17 cellular contexts compared by ENCODE assay signal in genomic region chr2:190353537-190353899, GRCh38. TPM values are rescaled to one million over a fixed set of nuclear protein-coding genes. Genes with fewer than 3 reads are reported as not detected.
DNase-seq lines count a peak whose midpoint lies in the region; ATAC-seq and TF ChIP-seq lines count a peak whose summit lies in the region.
"Had no signal": no experiment of that assay in that cellular context is flagged by ENCODE, and none has a peak within 500 bp of the region (broad histone marks: within the 10 kb centered on the region; RNA-seq: fewer than 3 reads in every experiment).

No MANE protein-coding gene starts in this region.

- TF ChIP-seq CTCF in KMS-11 (conservative IDR thresholded peaks at IDR 0.05; ENCODE audit: low read depth, low read length) (no peak), right lobe of liver (IDR thresholded peaks at IDR 0.05) (no peak), HFFc6 (IDR thresholded peaks at IDR 0.05) (no peak)

- no peak overlapping the region for H3K27ac Mint-ChIP-seq in HFFc6
- H3K27ac Mint-ChIP-seq: activated T-helper 1 cell treated with anti-CD3 and anti-CD28 coated beads, Interleukin-12 subunit alpha, Interleukin-12 subunit beta, Interleukin-2, Interleukin-4 antibody, amounts not matched to agents 30 ng/mL and 10 ng/mL and 1 ng/mL, durations not matched to agents 14 hours and 24 hours and 36 hours; GM23338; stimulated activated memory B cell treated with anti-CD40 and anti-IgM and Interleukin-4, amounts not matched to agents 10 μg/mL and 1 μg/mL and 100 μg/mL, for 72 hours; T-helper 2 cell treated with Interferon-gamma antibody and Interleukin-4, amounts not matched to agents 5 μg/mL and 100 μg/mL, for 36 hours had no signal

- 0 out of 2 replicates have a peak overlapping the region, but pooled peaks have one; percentile 16 for H2AFZ ChIP-seq in KMS-11 (ENCODE audit: low read depth)
- H2AFZ ChIP-seq: GM23338 had no signal

- no peaks in the 10 kb centered on the region for H3K27me3 Mint-ChIP-seq in HFFc6 (ENCODE audit: insufficient read depth)
- H3K27me3 Mint-ChIP-seq: progenitor cell of endocrine pancreas; stimulated activated memory B cell treated with anti-CD40 and anti-IgM and Interleukin-4, amounts not matched to agents 10 μg/mL and 1 μg/mL and 100 μg/mL, for 72 hours had no signal

- H3K9ac ChIP-seq in KMS-11 = no peak overlapping the region
- no peak overlapping the region for H3K9ac ChIP-seq in skeletal muscle tissue (ENCODE audit: low read depth in 1 of 3, low read length in 3 of 3)

- H3K27me3 ChIP-seq in KMS-11 (ENCODE audit: insufficient read depth, low read depth) (no peaks in the 10 kb centered on the region), right lobe of liver (no peaks in the 10 kb centered on the region), skeletal muscle tissue (ENCODE audit: control insufficient read depth in 3 of 3, insufficient read depth in 3 of 3, low read length in 3 of 3) (no peaks in the 10 kb centered on the region)

- no peaks in the 10 kb centered on the region for H3K9me3 Mint-ChIP-seq in HFFc6
- H3K9me3 Mint-ChIP-seq: activated T-helper 1 cell treated with anti-CD3 and anti-CD28 coated beads, Interleukin-12 subunit alpha, Interleukin-12 subunit beta, Interleukin-2, Interleukin-4 antibody, amounts not matched to agents 30 ng/mL and 10 ng/mL and 1 ng/mL, durations not matched to agents 14 hours and 24 hours and 36 hours; GM23338; stimulated activated memory B cell treated with anti-CD40 and anti-IgM and Interleukin-4, amounts not matched to agents 10 μg/mL and 1 μg/mL and 100 μg/mL, for 72 hours; T-helper 2 cell treated with Interferon-gamma antibody and Interleukin-4, amounts not matched to agents 5 μg/mL and 100 μg/mL, for 36 hours had no signal

- H3K4me3 ChIP-seq in KMS-11 (IDR thresholded peaks at IDR 0.05; ENCODE audit: insufficient read depth, low read depth, low read length) = no peak overlapping the region
- no peak overlapping the region for H3K4me3 ChIP-seq in right lobe of liver
- H3K4me3 ChIP-seq in skeletal muscle tissue (ENCODE audit: low read length in 3 of 3) = no peak overlapping the region
- H3K4me3 ChIP-seq: GM23338 had no signal

- no peaks in the 10 kb centered on the region for H4K20me1 ChIP-seq in KMS-11 (ENCODE audit: insufficient read depth)

- ATAC-seq in right lobe of liver = no peak
- ATAC-seq in HG03571 (IDR thresholded peaks at IDR 0.05; ENCODE audit: unreplicated experiment) = no peak
- ATAC-seq: GM23338; stimulated activated memory B cell treated with anti-CD40 and anti-IgM and Interleukin-4, amounts not matched to agents 10 μg/mL and 1 μg/mL and 100 μg/mL, for 72 hours had no signal

- no peaks in the 10 kb centered on the region for H3K36me3 ChIP-seq in KMS-11 (ENCODE audit: insufficient read depth)
- no peaks in the 10 kb centered on the region for H3K36me3 ChIP-seq in right lobe of liver
- H3K36me3 ChIP-seq in skeletal muscle tissue (ENCODE audit: control insufficient read depth in 3 of 3, insufficient read depth in 3 of 3, low read length in 3 of 3) = no peaks in the 10 kb centered on the region

- no peaks in the 10 kb centered on the region for H3K9me3 ChIP-seq in right lobe of liver
- H3K9me3 ChIP-seq in skeletal muscle tissue (ENCODE audit: control insufficient read depth in 3 of 3, low read length in 3 of 3) = no peaks in the 10 kb centered on the region

- 0 out of 2 replicates have a peak overlapping the region, but pooled peaks have one; percentile 7 for H3K4me2 ChIP-seq in KMS-11
- H3K4me2 ChIP-seq: GM23338 had no signal

- H3K4me1 Mint-ChIP-seq in HFFc6 (ENCODE audit: low read depth) = no peaks in the 10 kb centered on the region; the same call in 1 of the 2 replicates
- H3K4me1 Mint-ChIP-seq: stimulated activated memory B cell treated with anti-CD40 and anti-IgM and Interleukin-4, amounts not matched to agents 10 μg/mL and 1 μg/mL and 100 μg/mL, for 72 hours had no signal

- H3K4me1 ChIP-seq in KMS-11 (ENCODE audit: low read depth, poor library complexity, severe bottlenecking) = peaks cover 8% of the 10 kb centered on the region
- peaks cover 0 to 50% (median 12%) of the 10 kb centered on the region in 4 donors for H3K4me1 ChIP-seq in right lobe of liver
- H3K4me1 ChIP-seq in skeletal muscle tissue (ENCODE audit: control insufficient read depth in 3 of 3, insufficient read depth in 3 of 3, low read length in 3 of 3) = peaks cover 17 to 23% (median 21%) of the 10 kb centered on the region in 3 donors

- H3K36me3 Mint-ChIP-seq in HFFc6 (ENCODE audit: low read depth) = no peaks in the 10 kb centered on the region

- DNase-seq in right lobe of liver (no peak), COR-L47 (lab: John Stamatoyannopoulos, UW) (no peak), NCI-H146 (lab: John Stamatoyannopoulos, UW) (no peak), HFFc6 (no peak)
- DNase-seq: activated CD4-positive, CD25-positive, alpha-beta regulatory T cell; effector memory CD4-positive, alpha-beta T cell; left cardiac atrium; NCI-H1436 treated with DMSO at 0.1 percent for 48 hours had no signal

- no peaks in the 10 kb centered on the region for H3K79me2 ChIP-seq in KMS-11 (ENCODE audit: insufficient read depth, low read depth)

- no peak for TF ChIP-seq POLR2A in right lobe of liver (IDR thresholded peaks at IDR 0.05)

- H3K4me3 Mint-ChIP-seq in HFFc6 = no peak overlapping the region
- H3K4me3 Mint-ChIP-seq: activated T-helper 1 cell treated with anti-CD3 and anti-CD28 coated beads, Interleukin-12 subunit alpha, Interleukin-12 subunit beta, Interleukin-2, Interleukin-4 antibody, amounts not matched to agents 30 ng/mL and 10 ng/mL and 1 ng/mL, durations not matched to agents 14 hours and 24 hours and 36 hours; GM23338; stimulated activated memory B cell treated with anti-CD40 and anti-IgM and Interleukin-4, amounts not matched to agents 10 μg/mL and 1 μg/mL and 100 μg/mL, for 72 hours; T-helper 2 cell treated with Interferon-gamma antibody and Interleukin-4, amounts not matched to agents 5 μg/mL and 100 μg/mL, for 36 hours had no signal

- intact Hi-C loops in right lobe of liver (cut with DNase I) = no loop called here

- H3K27ac ChIP-seq in KMS-11 = no peak overlapping the region
- peak overlapping the region; percentile 90 for H3K27ac ChIP-seq in cingulate gyrus (ENCODE audit: low read depth, low read length)
- H3K27ac ChIP-seq in right lobe of liver = peak overlapping the region in 2 of 3 donors; percentile 91 to 92
- H3K27ac ChIP-seq in skeletal muscle tissue (ENCODE audit: low read depth, low read length) = peak overlapping the region; percentile 33

RNA-seq across cellular contexts. Expression of gene INPP1, which starts 10.1 kb away (rescaled TPM):
- total RNA-seq in right lobe of liver = 10 to 100 TPM; 13.9 to 22.0 (median 14.7) TPM
- total RNA-seq in skeletal muscle tissue = 8.4 TPM
- 10 to 100 TPM; 13.6 to 16.2 (median 15.7) TPM for total RNA-seq in HFFc6 (2021; fragmentation: NEBNext Ultra II Directional; extraction: Animal tissue kit (Norgen Biotek cat#: 25700))

RNA-seq across cellular contexts. Expression of gene HIBCH, which starts 33.9 kb away (rescaled TPM):
- 10 to 100 TPM; 20.1 to 93.6 (median 53.6) TPM for total RNA-seq in right lobe of liver
- total RNA-seq in skeletal muscle tissue = 26.1 TPM
- 10 to 100 TPM; 14.6 to 20.5 (median 17.2) TPM for total RNA-seq in HFFc6 (2021; fragmentation: NEBNext Ultra II Directional; extraction: Animal tissue kit (Norgen Biotek cat#: 25700))

RNA-seq across cellular contexts. Expression of gene MFSD6, which starts 54.6 kb away (rescaled TPM):
- total RNA-seq in right lobe of liver = 10 to 100 TPM in 1 of 6 experiments, 1 to 10 TPM in 5; 1.5 to 14.8 (median 4.1) TPM
- 8.4 TPM for total RNA-seq in skeletal muscle tissue
- 10 to 100 TPM in 3 of 6 experiments, 1 to 10 TPM in 3; 3.2 to 10.4 (median 9.5) TPM for total RNA-seq in HFFc6 (2021; fragmentation: NEBNext Ultra II Directional; extraction: Animal tissue kit (Norgen Biotek cat#: 25700))
